ENCODE assay signal across 18 cellular contexts in genomic region chr4:10677796-10678497, GRCh38. TPM values are rescaled to one million over a fixed set of nuclear protein-coding genes. Genes with fewer than 3 reads are reported as not detected.
DNase-seq lines count a peak whose midpoint lies in the region; ATAC-seq, FAIRE-seq and TF ChIP-seq lines count a peak whose summit lies in the region.
"Had no signal": no experiment of that assay in that cellular context is flagged by ENCODE, and none has a peak within 500 bp of the region (broad histone marks: within the 10 kb centered on the region; RNA-seq: fewer than 3 reads in every experiment).

No MANE protein-coding gene starts in this region.

- H4K20me1 ChIP-seq in GM23248 (ENCODE audit: insufficient read depth) = no peaks in the 10 kb centered on the region

- no peaks in the 10 kb centered on the region for H3K4me1 Mint-ChIP-seq in endodermal cell

- ATAC-seq in GM19372 (IDR thresholded peaks at IDR 0.05; ENCODE audit: low read depth, unreplicated experiment) = peak; percentile 41
- peak; percentile 38 for ATAC-seq in HG02870 (IDR thresholded peaks at IDR 0.05; ENCODE audit: unreplicated experiment)
- ATAC-seq in HG02642 (IDR thresholded peaks at IDR 0.05; ENCODE audit: poor library complexity, unreplicated experiment) = no peak
- ATAC-seq: PC-3 had no signal

- H3K27ac Mint-ChIP-seq in endodermal cell = no peak overlapping the region
- H3K27ac Mint-ChIP-seq: activated CD4-positive, alpha-beta T cell treated with anti-CD3 and anti-CD28 coated beads, Interleukin-2, amount 10 ng/mL, durations not matched to agents 7 days and 5 days had no signal

- no peak overlapping the region for H3K4me2 ChIP-seq in GM23248 (ENCODE audit: unreplicated experiment)

- H3K27ac ChIP-seq in endodermal cell (ENCODE audit: low read depth, low read length) (no peak overlapping the region), GM23248 (no peak overlapping the region)

- no peaks in the 10 kb centered on the region for H3K9me2 ChIP-seq in GM23248 (ENCODE audit: insufficient read depth)

- FAIRE-seq in GM12891 (lab: Jason Lieb, UNC) = peak; percentile 82

- H3K4me1 ChIP-seq in endodermal cell (ENCODE audit: control insufficient read depth, insufficient read depth, low read length) = no peaks in the 10 kb centered on the region
- no peaks in the 10 kb centered on the region for H3K4me1 ChIP-seq in GM23248 (ENCODE audit: insufficient read depth)

- H3K9me3 ChIP-seq in endodermal cell (ENCODE audit: control insufficient read depth, low read length) = no peaks in the 10 kb centered on the region
- no peaks in the 10 kb centered on the region for H3K9me3 ChIP-seq in GM23248 (ENCODE audit: low read depth)

- in situ Hi-C loops in GM23248 (cut with MboI) = no loop called here

- H3K36me3 ChIP-seq in endodermal cell (ENCODE audit: control insufficient read depth, insufficient read depth, low read length) (no peaks in the 10 kb centered on the region), GM23248 (ENCODE audit: low read depth) (no peaks in the 10 kb centered on the region)

- H3K27me3 ChIP-seq in endodermal cell (ENCODE audit: control insufficient read depth, insufficient read depth, low read length, poor library complexity, severe bottlenecking) = no peaks in the 10 kb centered on the region
- H3K27me3 ChIP-seq in GM23248 (replicated peaks; ENCODE audit: insufficient read depth) = peaks cover 12% of the 10 kb centered on the region; the same call in 1 of the 2 replicates

- no peak overlapping the region for H3K4me3 Mint-ChIP-seq in endodermal cell
- H3K4me3 Mint-ChIP-seq: activated CD4-positive, alpha-beta T cell treated with anti-CD3 and anti-CD28 coated beads, Interleukin-2, amount 10 ng/mL, durations not matched to agents 7 days and 5 days had no signal

- TF ChIP-seq POLR2A in GM12891 (IDR thresholded peaks at IDR 0.05; ENCODE audit: low read depth, low read length) = no peak

- no peaks in the 10 kb centered on the region for H3K36me3 Mint-ChIP-seq in endodermal cell (ENCODE audit: low read depth)

- H3K79me2 ChIP-seq in GM23248 (ENCODE audit: insufficient read depth) = no peaks in the 10 kb centered on the region

- H3K4me3 ChIP-seq in endodermal cell (ENCODE audit: low read length) = no peak overlapping the region
- no peak overlapping the region for H3K4me3 ChIP-seq in GM23248

- H2AFZ ChIP-seq in GM23248 = no peak overlapping the region

- no peaks in the 10 kb centered on the region for H3K27me3 Mint-ChIP-seq in endodermal cell (ENCODE audit: insufficient read depth)
- H3K27me3 Mint-ChIP-seq: activated CD4-positive, alpha-beta T cell treated with anti-CD3 and anti-CD28 coated beads, Interleukin-2, amount 10 ng/mL, durations not matched to agents 7 days and 5 days had no signal

- no peaks in the 10 kb centered on the region for H3F3A ChIP-seq in GM23248 (ENCODE audit: insufficient read depth)

- DNase-seq in GM12891 (ENCODE audit: insufficient read length, low spot score) (no peak), cerebellar cortex (ENCODE audit: low spot score) (peak; percentile 71), endodermal cell (no peak), GM23248 (no peak), NCI-H1092 treated with DMSO at 0.1 percent for 48 hours (lab: John Stamatoyannopoulos, UW) (no peak)
- DNase-seq: activated CD4-positive, alpha-beta T cell treated with anti-CD3 and anti-CD28 coated beads, Interleukin-2, amount 10 ng/mL, durations not matched to agents 7 days and 5 days; DND-41; effector memory CD4-positive, alpha-beta T cell; islet precursor cell; PC-3; stimulated activated CD4-positive, alpha-beta T cell treated with anti-CD3 and anti-CD28 coated beads, Interleukin-2, amount 100 ng/mL, for 48 hours; stimulated activated naive CD4-positive, alpha-beta T cell treated with Interleukin-2 at 50 U/mL for 16 hours; T-helper 1 cell had no signal

- TF ChIP-seq CTCF in endodermal cell (conservative IDR thresholded peaks at IDR 0.05) = no peak

- 90 to 95% methylated on average over 3 to 5 of the region's 5 CpGs for WGBS in endodermal cell (ENCODE audit: insufficient coverage in 1 of 2, insufficient read length in 1 of 2), 2 experiments
- 16 to 22% methylated on average over 5 of the region's 5 CpGs for WGBS in GM23248 (ENCODE audit: low coverage in 1 of 2, low lambda C conversion rate in 2 of 2, missing lambda C conversion rate in 2 of 2), 2 experiments

- H3K9me3 Mint-ChIP-seq in endodermal cell = no peaks in the 10 kb centered on the region

- no peak overlapping the region for H3K9ac ChIP-seq in endodermal cell (ENCODE audit: extremely low read depth, low read length, poor library complexity, severe bottlenecking)
- H3K9ac ChIP-seq in GM23248 = no peak overlapping the region

TF ChIP-seq in GM12891, 5 proteins besides CTCF, POLR2A, EP300 and RAD21:
- TF ChIP-seq POLR2AphosphoS5 (IDR thresholded peaks at IDR 0.05; ENCODE audit: low read depth, low read length) (no peak), POU2F2 (IDR thresholded peaks at IDR 0.05; ENCODE audit: low read depth, low read length) (no peak), TAF1 (IDR thresholded peaks at IDR 0.05; ENCODE audit: low read depth, low read length) (no peak), PAX5 (IDR thresholded peaks at IDR 0.05; ENCODE audit: insufficient read depth, low read length, severe bottlenecking) (no peak)

RNA-seq across cellular contexts. Expression of gene CLNK, which starts 6.6 kb away (rescaled TPM):
- 3.5 TPM for polyA plus RNA-seq in GM12891 (2012; ENCODE audit: low read depth, missing spikeins)
- total RNA-seq in endodermal cell = not detected
- not detected for polyA plus RNA-seq in endodermal cell (2013, experiment 1 of 2)
- not detected for polyA plus RNA-seq in endodermal cell (2013, experiment 2 of 2)
- total RNA-seq in GM23248 (2014; rRNA removed; shearing (Covaris generic)) = not detected in 2 replicates
- not detected in 2 replicates for polyA plus RNA-seq in GM23248 (2016; fragmentation: Nextera tagmentation; extraction: Ambion mirVana)
- total RNA-seq: activated CD4-positive, alpha-beta T cell treated with anti-CD3 and anti-CD28 coated beads, Interleukin-2, amount 10 ng/mL, durations not matched to agents 7 days and 5 days; M059J; PC-3; renal cortical epithelial cell had no signal
